ENCODE assay signal across 8 cellular contexts in the genomic region with DNA sequence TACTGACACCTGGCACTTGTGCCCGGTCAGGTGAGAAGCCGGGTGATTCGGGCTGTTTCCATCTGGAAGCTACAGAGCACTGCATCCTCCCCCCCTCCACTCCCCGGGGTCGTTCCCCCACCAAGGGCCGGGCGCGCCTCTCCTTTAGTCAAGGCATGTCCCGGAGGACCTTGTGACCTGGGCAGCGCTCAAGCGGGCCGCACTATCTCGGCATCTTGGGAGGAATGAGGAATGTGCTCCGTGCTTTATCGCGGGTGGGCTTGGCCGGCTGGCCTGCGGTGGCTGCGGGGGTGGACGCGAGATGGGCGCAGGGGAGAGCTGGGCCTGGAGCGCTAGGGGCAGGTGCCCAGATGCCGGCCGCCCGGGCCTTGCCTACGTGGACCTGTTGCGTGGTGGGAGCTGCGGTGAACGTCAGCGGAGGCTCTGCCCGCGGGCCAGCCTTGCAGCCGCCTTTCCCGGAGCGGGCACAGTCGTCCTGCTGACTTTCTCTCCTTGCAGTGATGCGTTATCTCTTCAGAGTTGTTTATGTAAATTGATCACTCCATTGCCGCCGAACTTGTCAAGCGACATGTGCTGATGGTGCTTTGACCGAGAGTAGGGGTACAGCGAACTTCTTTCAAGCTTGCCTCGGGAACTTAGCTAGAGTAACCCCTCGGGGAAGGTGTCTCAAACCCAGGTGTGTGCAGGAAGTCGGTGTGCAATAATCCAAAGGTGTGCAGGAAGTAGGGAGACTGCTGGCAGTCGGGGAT. TPM values are rescaled to one million over a fixed set of nuclear protein-coding genes. Genes with fewer than 3 reads are reported as not detected.
DNase-seq lines count a peak whose midpoint lies in the region; ATAC-seq and TF ChIP-seq lines count a peak whose summit lies in the region.

No MANE protein-coding gene starts in this region.

- POLR2A ChIA-PET in naive thymus-derived CD4-positive, alpha-beta T cell (lab: Charles Lee), result no interaction called here

- in situ Hi-C loops in ACHN (cut with HindIII; ENCODE audit: low pct_ligation_motif_present, low pct_unique_long_range_greater_than_20kb, low sequenced_read_pairs), result no loop called here

- ATAC-seq in esophagus mucosa (peak; percentile 14), GM21515 (IDR thresholded peaks at IDR 0.05; ENCODE audit: unreplicated experiment) (no peak)
- no peak for ATAC-seq in naive thymus-derived CD4-positive, alpha-beta T cell

- H3K27ac ChIP-seq in naive thymus-derived CD4-positive, alpha-beta T cell (ENCODE audit: low read depth, low read length), result no peak overlapping the region
- peak overlapping the region; percentile 77 for H3K27ac ChIP-seq in vagina

- no peak for TF ChIP-seq POLR2A in vagina (IDR thresholded peaks at IDR 0.05)

- peaks cover 21 to 33% (median 30%) of the 10 kb centered on the region in 7 donors for H3K4me1 Mint-ChIP-seq in naive thymus-derived CD4-positive, alpha-beta T cell

- no peaks in the 10 kb centered on the region for H3K9me3 ChIP-seq in naive thymus-derived CD4-positive, alpha-beta T cell (ENCODE audit: control insufficient read depth in 2 of 3, low read length in 3 of 3)
- H3K9me3 ChIP-seq in vagina, result no peaks in the 10 kb centered on the region

- TF ChIP-seq CTCF in vagina (IDR thresholded peaks at IDR 0.05), result no peak

- H3K4me3 Mint-ChIP-seq in naive thymus-derived CD4-positive, alpha-beta T cell, result peak overlapping the region; percentile 93 to 97 (median 95)

- H3K4me1 ChIP-seq in naive thymus-derived CD4-positive, alpha-beta T cell (ENCODE audit: control insufficient read depth in 2 of 2, insufficient read depth in 2 of 2, low read length in 2 of 2), result peaks cover 7 to 13% of the 10 kb centered on the region in 2 donors
- H3K4me1 ChIP-seq in vagina, result peaks cover 18% of the 10 kb centered on the region

- peak; percentile 28 for DNase-seq in ACHN
- DNase-seq in HK-2 (ENCODE audit: unreplicated experiment), result peak; percentile 48
- peak; percentile 6 to 18 for DNase-seq in activated CD4-positive, alpha-beta T cell treated with anti-CD3 and anti-CD28 coated beads, Interleukin-2, amount 50 U/mL, for 48 hours
- DNase-seq in naive thymus-derived CD4-positive, alpha-beta T cell, result peak in 7 of 9 donors; percentile 2 to 27 (median 17)
- DNase-seq in vagina (ENCODE audit: extremely low spot score in 2 of 2), result no peak
- no peak for DNase-seq in GM19238 (ENCODE audit: insufficient read length, low spot score)

- peaks cover 0 to 4% (median 0%) of the 10 kb centered on the region in 11 donors for H3K9me3 Mint-ChIP-seq in naive thymus-derived CD4-positive, alpha-beta T cell

- H3K27ac Mint-ChIP-seq in naive thymus-derived CD4-positive, alpha-beta T cell, result peak overlapping the region; percentile 0 to 91 (median 66)

- peaks cover 0 to 8% of the 10 kb centered on the region in 2 donors for H3K27me3 ChIP-seq in naive thymus-derived CD4-positive, alpha-beta T cell (ENCODE audit: control insufficient read depth in 2 of 2, insufficient read depth in 2 of 2, low read length in 2 of 2)
- no peaks in the 10 kb centered on the region for H3K27me3 ChIP-seq in vagina

- intact Hi-C loops in naive thymus-derived CD4-positive, alpha-beta T cell (cut with micrococcal nuclease), result loop anchor here (2.0 to 10.0 kb wide), 9 partner anchors 63 to 1219 kb away; a partner anchor contains a TSS
- intact Hi-C loops in vagina (cut with DNase I), result no loop called here

- peaks cover 0 to 6% (median 0%) of the 10 kb centered on the region in 5 donors for H3K36me3 Mint-ChIP-seq in naive thymus-derived CD4-positive, alpha-beta T cell

- CTCF ChIA-PET in naive thymus-derived CD4-positive, alpha-beta T cell (lab: Charles Lee), result interaction anchor here (0.6 kb wide), 1 partner anchor 79 kb away, joined by 3 read pairs; no protein-coding TSS in a partner anchor

- peaks cover under 1 to 52% (median 15%) of the 10 kb centered on the region in 5 donors for H3K27me3 Mint-ChIP-seq in naive thymus-derived CD4-positive, alpha-beta T cell

- H3K4me3 ChIP-seq in naive thymus-derived CD4-positive, alpha-beta T cell (ENCODE audit: low read length), result peak overlapping the region; percentile 96
- peak overlapping the region; percentile 72 to 93 for H3K4me3 ChIP-seq in vagina

- H3K36me3 ChIP-seq in naive thymus-derived CD4-positive, alpha-beta T cell (ENCODE audit: control insufficient read depth in 2 of 3, insufficient read depth in 3 of 3, low read length in 3 of 3), result no peaks in the 10 kb centered on the region
- H3K36me3 ChIP-seq in vagina, result no peaks in the 10 kb centered on the region

RNA-seq across cellular contexts. Expression of a gene that starts 1.1 kb away (rescaled TPM):
- 21.9 TPM for total RNA-seq in esophagus mucosa
- 1 to 10 TPM; 1.2 to 3.6 (median 3.4) TPM for total RNA-seq in naive thymus-derived CD4-positive, alpha-beta T cell
- 1 to 10 TPM; 1.2 to 2.0 TPM for polyA plus RNA-seq in naive thymus-derived CD4-positive, alpha-beta T cell
- 52.5 TPM for total RNA-seq in vagina

Comparison
In these comparisons a context has a peak if more than half of its experiments do, and no peak if none do; other contexts are left out.
1. DNase-seq: peak in ACHN (single experiment), HK-2 (single experiment), activated CD4-positive, alpha-beta T cell treated with anti-CD3 and anti-CD28 coated beads, Interleukin-2, amount 50 U/mL, for 48 hours (2 of 2) and naive thymus-derived CD4-positive, alpha-beta T cell (7 of 9); none in vagina (0 of 2) and GM19238 (single experiment).